ENCODE assay signal across 29 cellular contexts in genomic region chr10:98879486-98879885, GRCh38.
"Had no signal": no experiment of that assay in that cellular context is flagged by ENCODE, and none has a peak within 500 bp of the region (broad histone marks: within the 10 kb centered on the region; RNA-seq: fewer than 3 reads in every experiment).

No MANE protein-coding gene starts in this region.

- H3K4me3 Mint-ChIP-seq: activated CD4-positive, alpha-beta T cell treated with anti-CD3 and anti-CD28 coated beads for 36 hours; activated CD4-positive, alpha-beta T cell treated with anti-CD3 and anti-CD28 coated beads, Interleukin-2, amount 10 ng/mL, durations not matched to agents 7 days and 5 days; activated CD8-positive, alpha-beta T cell treated with anti-CD3 and anti-CD28 coated beads, Interleukin-2, amount 10 ng/mL, durations not matched to agents 7 days and 5 days; activated naive CD4-positive, alpha-beta T cell treated with anti-CD3 and anti-CD28 coated beads for 36 hours; activated T-cell treated with anti-CD3 and anti-CD28 coated beads, Interleukin-2, amount 50 U/mL, for 24 hours; activated T-helper 1 cell treated with anti-CD3 and anti-CD28 coated beads, Interleukin-12 subunit alpha, Interleukin-12 subunit beta, Interleukin-2, Interleukin-4 antibody, amounts not matched to agents 30 ng/mL and 10 ng/mL and 1 ng/mL, durations not matched to agents 14 hours and 24 hours and 36 hours; WTC11 had no signal

- ATAC-seq: activated CD4-positive, alpha-beta T cell treated with anti-CD3 and anti-CD28 coated beads for 36 hours; activated CD4-positive, CD25-positive, alpha-beta regulatory T cell treated with anti-CD3 and anti-CD28 coated beads, Interleukin-2, amount 50 U/mL, for 24 hours; activated CD8-positive, alpha-beta T cell treated with anti-CD3 and anti-CD28 coated beads, Interleukin-2, amount 10 ng/mL, durations not matched to agents 7 days and 5 days; activated naive CD4-positive, alpha-beta T cell treated with anti-CD3 and anti-CD28 coated beads, Interleukin-2, amount 50 U/mL, for 72 hours; PC-3; Right ventricle myocardium inferior; WTC11 had no signal

- DNase-seq: activated CD4-positive, alpha-beta T cell treated with anti-CD3 and anti-CD28 coated beads for 36 hours; activated CD4-positive, alpha-beta T cell treated with anti-CD3 and anti-CD28 coated beads, Interleukin-2, amount 10 ng/mL, durations not matched to agents 7 days and 5 days; activated CD4-positive, alpha-beta T cell treated with anti-CD3 and anti-CD28 coated beads, Interleukin-2, amount 50 U/mL, for 48 hours; activated CD8-positive, alpha-beta T cell treated with anti-CD3 and anti-CD28 coated beads, Interleukin-2, amount 10 ng/mL, durations not matched to agents 7 days and 5 days; activated gamma-delta T cell treated with Interleukin-2 at 50 U/mL for 16 hours; activated naive CD4-positive, alpha-beta T cell treated with anti-CD3 and anti-CD28 coated beads for 36 hours; activated T-cell treated with anti-CD3 and anti-CD28 coated beads, Interleukin-2, amount 50 U/mL, for 24 hours; adrenal gland; brain microvascular endothelial cell; central memory CD4-positive, alpha-beta T cell; Kasumi-1; MG63; NCI-H1048; NCI-H1105 treated with DMSO at 0.1 percent for 48 hours; NCI-H1436; NCI-H1694; NCI-H2029; NCI-H510A; NCI-H526; NCI-H748 treated with DMSO at 0.1 percent for 48 hours; NK-92 treated with Interleukin-12 subunit alpha and Interleukin-12 subunit beta, amount 100 ng/mL, for 24 hours; PC-3; SIG-M5 had no signal

- H3K4me3 ChIP-seq: adrenal gland, MG63 had no signal

- H3K4me1 Mint-ChIP-seq: activated CD4-positive, alpha-beta T cell treated with anti-CD3 and anti-CD28 coated beads for 36 hours; activated CD4-positive, alpha-beta T cell treated with anti-CD3 and anti-CD28 coated beads, Interleukin-2, amount 10 ng/mL, durations not matched to agents 7 days and 5 days; WTC11 had no signal

- H3K36me3 Mint-ChIP-seq: activated naive CD4-positive, alpha-beta T cell treated with anti-CD3 and anti-CD28 coated beads, Interleukin-2, amount 50 U/mL, for 72 hours; WTC11 had no signal

- H3K4me1 ChIP-seq: adrenal gland had no signal

- H3K27me3 ChIP-seq: adrenal gland, brain microvascular endothelial cell, MG63 had no signal

- H3K9me3 ChIP-seq: adrenal gland, MG63 had no signal

- H3K36me3 ChIP-seq: adrenal gland, brain microvascular endothelial cell, MG63 had no signal

- H3K27ac Mint-ChIP-seq: activated CD4-positive, alpha-beta T cell treated with anti-CD3 and anti-CD28 coated beads for 36 hours; activated CD4-positive, alpha-beta T cell treated with anti-CD3 and anti-CD28 coated beads, Interleukin-2, amount 10 ng/mL, durations not matched to agents 7 days and 5 days; activated CD8-positive, alpha-beta T cell treated with anti-CD3 and anti-CD28 coated beads, Interleukin-2, amount 10 ng/mL, durations not matched to agents 7 days and 5 days; activated naive CD4-positive, alpha-beta T cell treated with anti-CD3 and anti-CD28 coated beads for 36 hours; activated naive CD4-positive, alpha-beta T cell treated with anti-CD3 and anti-CD28 coated beads, Interleukin-2, amount 50 U/mL, for 72 hours; activated T-cell treated with anti-CD3 and anti-CD28 coated beads, Interleukin-2, amount 50 U/mL, for 24 hours; activated T-helper 1 cell treated with anti-CD3 and anti-CD28 coated beads, Interleukin-12 subunit alpha, Interleukin-12 subunit beta, Interleukin-2, Interleukin-4 antibody, amounts not matched to agents 30 ng/mL and 10 ng/mL and 1 ng/mL, durations not matched to agents 14 hours and 24 hours and 36 hours; WTC11 had no signal

- H3K27ac ChIP-seq: adrenal gland, brain microvascular endothelial cell, RWPE1 had no signal

- H3K27me3 Mint-ChIP-seq: activated CD4-positive, alpha-beta T cell treated with anti-CD3 and anti-CD28 coated beads, Interleukin-2, amount 10 ng/mL, durations not matched to agents 7 days and 5 days; activated T-cell treated with anti-CD3 and anti-CD28 coated beads, Interleukin-2, amount 50 U/mL, for 24 hours had no signal

- H3K9me3 Mint-ChIP-seq: activated CD4-positive, alpha-beta T cell treated with anti-CD3 and anti-CD28 coated beads, Interleukin-2, amount 10 ng/mL, durations not matched to agents 7 days and 5 days; activated naive CD4-positive, alpha-beta T cell treated with anti-CD3 and anti-CD28 coated beads for 36 hours; activated naive CD4-positive, alpha-beta T cell treated with anti-CD3 and anti-CD28 coated beads, Interleukin-2, amount 50 U/mL, for 72 hours; activated T-cell treated with anti-CD3 and anti-CD28 coated beads, Interleukin-2, amount 50 U/mL, for 24 hours; activated T-helper 1 cell treated with anti-CD3 and anti-CD28 coated beads, Interleukin-12 subunit alpha, Interleukin-12 subunit beta, Interleukin-2, Interleukin-4 antibody, amounts not matched to agents 30 ng/mL and 10 ng/mL and 1 ng/mL, durations not matched to agents 14 hours and 24 hours and 36 hours; WTC11 had no signal
